In genomic region chr6:128518531-128519131, GRCh38 we compare ENCODE assay signal across 1 cellular context.
TF ChIP-seq lines count a peak whose summit lies in the region.

No MANE protein-coding gene starts in this region.

TF ChIP-seq in HepG2, 621 proteins besides CTCF, POLR2A, EP300 and RAD21 (continued from another document and continues in another):
- peak; percentile 83; the same call in 1 of the 2 replicates for TF ChIP-seq ZNF784 (CRISPR knock-in tag; IDR thresholded peaks at IDR 0.05; ENCODE audit: borderline replicate concordance)
- TF ChIP-seq NR2F2 (IDR thresholded peaks at IDR 0.05; ENCODE audit: borderline replicate concordance, low read depth) = no peak
- TF ChIP-seq WIZ (CRISPR knock-in tag; IDR thresholded peaks at IDR 0.05) = peak; percentile 39; the same call in 1 of the 2 replicates
- TF ChIP-seq BRF2 (CRISPR knock-in tag; IDR thresholded peaks at IDR 0.05) = no peak
- TF ChIP-seq REXO4 (CRISPR knock-in tag; IDR thresholded peaks at IDR 0.05; ENCODE audit: borderline replicate concordance) = no peak
- TF ChIP-seq ZNF124 (CRISPR knock-in tag; IDR thresholded peaks at IDR 0.05) = no peak
- no peak for TF ChIP-seq ZSCAN31 (CRISPR knock-in tag; IDR thresholded peaks at IDR 0.05; ENCODE audit: low read depth)
- TF ChIP-seq KDM1A (CRISPR knock-in tag; IDR thresholded peaks at IDR 0.05) = peak; percentile 49; the same call in 1 of the 2 replicates
- TF ChIP-seq HINFP (CRISPR knock-in tag; IDR thresholded peaks at IDR 0.05; ENCODE audit: low read depth) = no peak
- TF ChIP-seq POGK (CRISPR knock-in tag; conservative IDR thresholded peaks at IDR 0.05) = no peak
- TF ChIP-seq THAP11 (CRISPR knock-in tag; IDR thresholded peaks at IDR 0.05) = 0 out of 2 replicates have a peak, but pooled peaks have one; percentile 12
- TF ChIP-seq ZMYM3 (CRISPR knock-in tag; IDR thresholded peaks at IDR 0.05) = no peak
- peak; percentile 53; the same call in 1 of the 2 replicates for TF ChIP-seq ZNF598 (CRISPR knock-in tag; IDR thresholded peaks at IDR 0.05; ENCODE audit: borderline replicate concordance)
- TF ChIP-seq PCBP1 (IDR thresholded peaks at IDR 0.05; ENCODE audit: borderline replicate concordance, low read depth, low read length) = no peak
- TF ChIP-seq ZNF547 (CRISPR knock-in tag; IDR thresholded peaks at IDR 0.05) = no peak
- TF ChIP-seq ZHX1 (CRISPR knock-in tag; IDR thresholded peaks at IDR 0.05; ENCODE audit: low read depth) = 0 out of 2 replicates have a peak, but pooled peaks have one; percentile 62
- peak; percentile 70; the same call in 1 of the 2 replicates for TF ChIP-seq MTERF4 (CRISPR knock-in tag; IDR thresholded peaks at IDR 0.05)
- TF ChIP-seq ZBTB4 (CRISPR knock-in tag; IDR thresholded peaks at IDR 0.05; ENCODE audit: borderline replicate concordance) = no peak
- 0 out of 2 replicates have a peak, but pooled peaks have one; percentile 22 for TF ChIP-seq HMG20B (CRISPR knock-in tag; conservative IDR thresholded peaks at IDR 0.05)
- TF ChIP-seq ZNF552 (CRISPR knock-in tag; IDR thresholded peaks at IDR 0.05; ENCODE audit: borderline replicate concordance) = no peak
- no peak for TF ChIP-seq POGZ (CRISPR knock-in tag; IDR thresholded peaks at IDR 0.05)
- 0 out of 2 replicates have a peak, but pooled peaks have one; percentile 3 for TF ChIP-seq ZBTB25 (CRISPR knock-in tag; IDR thresholded peaks at IDR 0.05)
- TF ChIP-seq SIX1 (CRISPR knock-in tag; IDR thresholded peaks at IDR 0.05; ENCODE audit: borderline replicate concordance) = no peak
- TF ChIP-seq CHD4 (IDR thresholded peaks at IDR 0.05; ENCODE audit: borderline replicate concordance, low read length) = 0 out of 2 replicates have a peak, but pooled peaks have one; percentile 8
- TF ChIP-seq ZNF343 (CRISPR knock-in tag; IDR thresholded peaks at IDR 0.05) = no peak
- no peak for TF ChIP-seq ZNF512 (CRISPR knock-in tag; IDR thresholded peaks at IDR 0.05)
- TF ChIP-seq BCL3 (CRISPR knock-in tag; IDR thresholded peaks at IDR 0.05) = peak; percentile 22; the same call in 1 of the 2 replicates
- peak; percentile 53; the same call in 1 of the 2 replicates for TF ChIP-seq MYPOP (CRISPR knock-in tag; IDR thresholded peaks at IDR 0.05)
- 0 out of 2 replicates have a peak, but pooled peaks have one; percentile 17 for TF ChIP-seq ARID5B (CRISPR knock-in tag; IDR thresholded peaks at IDR 0.05)
- no peak for TF ChIP-seq AGO1 (IDR thresholded peaks at IDR 0.05; ENCODE audit: low read depth, low read length, poor library complexity, severe bottlenecking)
- peak; percentile 60; the same call in 1 of the 2 replicates for TF ChIP-seq MEF2D (CRISPR knock-in tag; IDR thresholded peaks at IDR 0.05)
